In the genomic region with DNA sequence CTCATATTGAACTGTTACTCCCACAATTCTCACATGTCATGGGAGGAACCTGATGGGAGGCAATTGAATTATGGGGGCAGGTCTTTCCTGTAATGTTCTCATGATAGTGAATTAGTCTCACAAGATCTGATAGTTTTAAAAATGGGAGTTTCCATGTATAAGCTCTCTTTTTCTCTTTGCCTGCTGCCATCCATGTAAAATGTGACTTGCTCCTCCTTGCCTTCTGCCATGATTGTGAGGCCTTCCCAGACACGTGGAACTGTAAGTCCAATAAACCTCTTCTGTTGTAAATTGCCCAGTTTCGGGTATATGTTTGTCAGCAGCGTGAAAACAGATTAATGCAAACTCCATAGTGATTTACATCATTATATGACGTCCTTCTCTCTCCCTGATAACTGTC, we compare ENCODE assay signal across 1 cellular context.
TF ChIP-seq lines count a peak whose summit lies in the region.

No MANE protein-coding gene starts in this region.

TF ChIP-seq in K562, 482 proteins besides CTCF, POLR2A, EP300 and RAD21 (continued from another document):
- TF ChIP-seq ZNF592 (IDR thresholded peaks at IDR 0.05) (no peak), SAFB (IDR thresholded peaks at IDR 0.05; ENCODE audit: borderline replicate concordance, low read depth, low read length) (no peak), GATAD2B (IDR thresholded peaks at IDR 0.05; ENCODE audit: borderline replicate concordance) (no peak), MAZ (CRISPR knock-in tag; conservative IDR thresholded peaks at IDR 0.05 in 1 of 2, IDR thresholded peaks at IDR 0.05 in 1 of 2) (no peak), CBX3 (IDR thresholded peaks at IDR 0.05; ENCODE audit: borderline replicate concordance in 1 of 2, low read length in 2 of 2) (peak in 1 of 2 experiments; percentile 14; a peak in 1 of 3 replicates), CBX5 (IDR thresholded peaks at IDR 0.05; ENCODE audit: borderline replicate concordance, low read depth) (no peak), ZNF431 (CRISPR knock-in tag; IDR thresholded peaks at IDR 0.05) (peak; percentile 97), WHSC1 (IDR thresholded peaks at IDR 0.05; ENCODE audit: low read length) (no peak), HDAC8 (tag; IDR thresholded peaks at IDR 0.05) (no peak), ZEB2 (IDR thresholded peaks at IDR 0.05) (no peak)
- TF ChIP-seq, protein P1, sequence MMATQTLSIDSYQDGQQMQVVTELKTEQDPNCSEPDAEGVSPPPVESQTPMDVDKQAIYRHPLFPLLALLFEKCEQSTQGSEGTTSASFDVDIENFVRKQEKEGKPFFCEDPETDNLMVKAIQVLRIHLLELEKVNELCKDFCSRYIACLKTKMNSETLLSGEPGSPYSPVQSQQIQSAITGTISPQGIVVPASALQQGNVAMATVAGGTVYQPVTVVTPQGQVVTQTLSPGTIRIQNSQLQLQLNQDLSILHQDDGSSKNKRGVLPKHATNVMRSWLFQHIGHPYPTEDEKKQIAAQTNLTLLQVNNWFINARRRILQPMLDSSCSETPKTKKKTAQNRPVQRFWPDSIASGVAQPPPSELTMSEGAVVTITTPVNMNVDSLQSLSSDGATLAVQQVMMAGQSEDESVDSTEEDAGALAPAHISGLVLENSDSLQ (IDR thresholded peaks at IDR 0.05): no peak
- TF ChIP-seq, protein P2, sequence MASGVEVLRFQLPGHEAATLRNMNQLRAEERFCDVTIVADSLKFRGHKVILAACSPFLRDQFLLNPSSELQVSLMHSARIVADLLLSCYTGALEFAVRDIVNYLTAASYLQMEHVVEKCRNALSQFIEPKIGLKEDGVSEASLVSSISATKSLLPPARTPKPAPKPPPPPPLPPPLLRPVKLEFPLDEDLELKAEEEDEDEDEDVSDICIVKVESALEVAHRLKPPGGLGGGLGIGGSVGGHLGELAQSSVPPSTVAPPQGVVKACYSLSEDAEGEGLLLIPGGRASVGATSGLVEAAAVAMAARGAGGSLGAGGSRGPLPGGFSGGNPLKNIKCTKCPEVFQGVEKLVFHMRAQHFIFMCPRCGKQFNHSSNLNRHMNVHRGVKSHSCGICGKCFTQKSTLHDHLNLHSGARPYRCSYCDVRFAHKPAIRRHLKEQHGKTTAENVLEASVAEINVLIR (CRISPR knock-in tag; IDR thresholded peaks at IDR 0.05): no peak
